In the genomic region with DNA sequence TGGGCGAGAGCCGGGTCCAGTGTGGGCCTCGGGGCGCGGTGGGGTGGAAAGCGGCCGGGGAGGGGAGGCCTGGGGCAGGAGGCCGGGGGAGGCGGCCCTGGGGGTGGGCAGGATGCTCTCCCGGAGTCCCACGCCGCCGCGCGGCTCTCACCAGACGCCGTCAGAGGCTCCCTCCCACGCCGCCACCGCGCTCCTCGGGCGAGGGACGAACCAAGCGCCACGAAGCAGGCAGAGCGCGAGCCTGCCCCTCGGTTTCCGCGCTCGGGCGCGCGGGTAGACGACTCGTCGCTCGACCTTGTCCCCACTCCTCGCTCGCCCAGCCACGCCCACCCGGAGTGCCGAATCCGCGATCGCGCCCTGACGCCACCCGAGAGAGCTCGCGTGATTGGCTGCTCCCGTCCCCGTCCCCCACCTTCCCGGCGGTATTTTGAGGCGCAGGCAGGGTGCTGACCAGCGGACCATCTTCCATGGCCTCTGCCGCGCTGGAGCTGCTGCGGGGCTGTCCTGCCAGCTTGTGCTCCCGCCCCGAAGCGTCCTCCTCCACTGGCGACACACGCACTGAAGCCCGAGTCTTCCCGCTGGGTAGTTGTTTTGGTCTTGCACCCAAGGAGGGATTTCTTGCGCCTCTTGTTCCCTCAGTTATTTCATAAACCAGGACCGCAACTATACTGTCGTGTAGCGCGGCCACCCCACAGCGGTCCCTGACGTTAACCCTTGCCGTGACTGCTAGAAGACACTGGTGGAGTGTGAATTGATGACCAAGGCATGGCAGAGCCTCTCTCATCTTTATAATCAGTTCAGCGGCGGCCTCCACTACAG, we compare ENCODE assay signal across 8 cellular contexts. TPM values are rescaled to one million over a fixed set of nuclear protein-coding genes. Genes with fewer than 3 reads are reported as not detected.
DNase-seq lines count a peak whose midpoint lies in the region; ATAC-seq and TF ChIP-seq lines count a peak whose summit lies in the region.

Gene GNE (minus strand): TSS at position 279 of the 819 bp plus-strand sequence. CDS start 9,093 bp downstream, outside the sequence.

- H4K8ac ChIP-seq in H9 (replicated peaks; ENCODE audit: insufficient read length, low read depth, low read length), result no peak within 1 kb of the TSS

- H3K23me2 ChIP-seq in H9 (ENCODE audit: insufficient read length, low read depth, low read length, poor library complexity, severe bottlenecking), result peaks cover 3% of the 10 kb centered on the region

- peak; percentile 87 to 88 for ATAC-seq in activated naive CD4-positive, alpha-beta T cell treated with anti-CD3 and anti-CD28 coated beads, Interleukin-2, amount 50 U/mL, for 72 hours

- H2BK120ac ChIP-seq in H9 (ENCODE audit: low read depth, low read length, poor library complexity, severe bottlenecking), result no peak within 1 kb of the TSS

- H2AK5ac ChIP-seq in H9 (ENCODE audit: insufficient read length, low read length), result no peak within 1 kb of the TSS

- H3K9me3 ChIP-seq in H9 (ENCODE audit: control insufficient read depth, low read depth, low read length), result no peaks in the 10 kb centered on the region
- no peaks in the 10 kb centered on the region for H3K9me3 ChIP-seq in MM.1S (replicated peaks; ENCODE audit: insufficient read depth, low read length)

- peak within 1 kb of the TSS; percentile 13 to 91 (median 47); a peak in 5 of 7 replicates for H3K27ac Mint-ChIP-seq in H9
- H3K27ac Mint-ChIP-seq in activated naive CD4-positive, alpha-beta T cell treated with anti-CD3 and anti-CD28 coated beads, Interleukin-2, amount 50 U/mL, for 72 hours, result peak within 1 kb of the TSS; percentile 87 to 92

- H3K23ac ChIP-seq in H9 (ENCODE audit: insufficient read length, low read depth, low read length), result no peak within 1 kb of the TSS

- DNase-seq in ELR (ENCODE audit: low read depth) (peak; percentile 97), H9 (peak; percentile 95), MM.1S (peak; percentile 82), SKM-1 (lab: John Stamatoyannopoulos, UW; ENCODE audit: unreplicated experiment) (peak; percentile 76), globus pallidus (ENCODE audit: low spot score) (peak; percentile 97), nucleus accumbens (lab: John Stamatoyannopoulos, UW) (peak; percentile 57 to 99 (median 97)), superior temporal gyrus (ENCODE audit: extremely low spot score) (peak; percentile 98)
- peak; percentile 91 to 98 for DNase-seq in activated naive CD4-positive, alpha-beta T cell treated with anti-CD3 and anti-CD28 coated beads, Interleukin-2, amount 50 U/mL, for 72 hours (ENCODE audit: low spot score in 2 of 2)

- peak within 1 kb of the TSS; percentile 32 for H2AFZ ChIP-seq in H9 (ENCODE audit: low read length)
- peak within 1 kb of the TSS; percentile 92 for H2AFZ ChIP-seq in MM.1S (ENCODE audit: low read length)

- peak within 1 kb of the TSS; percentile 83 for H3K4me3 ChIP-seq in MM.1S (ENCODE audit: low read length)

- H3K4me2 ChIP-seq in H9 (ENCODE audit: insufficient read depth, insufficient read length, low read length) (peak within 1 kb of the TSS; percentile 59), MM.1S (ENCODE audit: low read depth, low read length) (peak within 1 kb of the TSS; percentile 77)

- H3F3A ChIP-seq in MM.1S (ENCODE audit: insufficient read depth, low read length), result no peaks in the 10 kb centered on the region; the same call in none of the 2 replicates

- no peak within 1 kb of the TSS for H3K27ac ChIP-seq in H9 (ENCODE audit: insufficient read length, low read depth, low read length)
- peak within 1 kb of the TSS; percentile 31; the same call in 1 of the 2 replicates for H3K27ac ChIP-seq in MM.1S (ENCODE audit: low read length)

- H4K91ac ChIP-seq in H9 (ENCODE audit: insufficient read length, low read depth, low read length), result no peak within 1 kb of the TSS

- H3K4ac ChIP-seq in H9 (ENCODE audit: low read depth, low read length), result no peak within 1 kb of the TSS

- no CpG with 5 or more reads among the region's 78 CpGs for WGBS in H9 (ENCODE audit: extremely low coverage, insufficient read length, low lambda C conversion rate)

- no peaks in the 10 kb centered on the region for H3K36me3 ChIP-seq in MM.1S (replicated peaks; ENCODE audit: insufficient read depth, low read length)

- no peak within 1 kb of the TSS for H2BK5ac ChIP-seq in H9 (ENCODE audit: insufficient read length, low read length)

- H2BK15ac ChIP-seq in H9 (ENCODE audit: low read depth, low read length), result no peak within 1 kb of the TSS

- H3K9me3 Mint-ChIP-seq in H9, result no peaks in the 10 kb centered on the region; a peak in 1 of 5 replicates
- H3K9me3 Mint-ChIP-seq in activated naive CD4-positive, alpha-beta T cell treated with anti-CD3 and anti-CD28 coated beads, Interleukin-2, amount 50 U/mL, for 72 hours, result no peaks in the 10 kb centered on the region

- no peaks in the 10 kb centered on the region for H3K79me1 ChIP-seq in H9 (ENCODE audit: insufficient read depth, low read depth, low read length, poor library complexity, severe bottlenecking)

- H3K27me3 Mint-ChIP-seq in H9 (ENCODE audit: low read depth), result no peaks in the 10 kb centered on the region

- H3K27me3 ChIP-seq in H9 (ENCODE audit: insufficient read depth, low read length), result no peaks in the 10 kb centered on the region
- H3K27me3 ChIP-seq in MM.1S (replicated peaks; ENCODE audit: insufficient read depth, low read length), result no peaks in the 10 kb centered on the region

- H3K36me3 Mint-ChIP-seq in H9 (ENCODE audit: insufficient read depth in 1 of 3, low read depth in 3 of 3), result peaks cover 0 to 7% (median 0%) of the 10 kb centered on the region in 3 experiments; a peak in 1 of 7 replicates
- H3K36me3 Mint-ChIP-seq in activated naive CD4-positive, alpha-beta T cell treated with anti-CD3 and anti-CD28 coated beads, Interleukin-2, amount 50 U/mL, for 72 hours, result peaks cover 0 to 5% of the 10 kb centered on the region in 2 donors

- H4K20me1 ChIP-seq in H9 (ENCODE audit: control insufficient read depth, insufficient read depth, insufficient read length), result no peaks in the 10 kb centered on the region
- no peaks in the 10 kb centered on the region for H4K20me1 ChIP-seq in MM.1S (ENCODE audit: insufficient read depth, low read length)

- H3K9me2 ChIP-seq in MM.1S (replicated peaks; ENCODE audit: insufficient read depth, low read length), result no peaks in the 10 kb centered on the region

- H2BK20ac ChIP-seq in H9 (ENCODE audit: low read depth, low read length, poor library complexity, severe bottlenecking), result no peak within 1 kb of the TSS

- peak within 1 kb of the TSS; percentile 83 to 88 for H3K4me3 Mint-ChIP-seq in H9

- peak within 1 kb of the TSS; percentile 59 for H3K9ac ChIP-seq in H9 (ENCODE audit: extremely low read depth, insufficient read length, low read length)
- H3K9ac ChIP-seq in MM.1S (ENCODE audit: low read length), result peak within 1 kb of the TSS; percentile 64; the same call in 1 of the 2 replicates

- H4K5ac ChIP-seq in H9 (ENCODE audit: insufficient read length, low read depth, low read length), result no peak within 1 kb of the TSS

- H3K14ac ChIP-seq in H9 (ENCODE audit: insufficient read depth, low read length), result peak within 1 kb of the TSS; percentile 74

- H3K4me1 Mint-ChIP-seq in H9, result 0 out of 4 replicates have a peak, but pooled peaks cover 0 to 2% of the 10 kb centered on the region in 2 experiments

- no peak within 1 kb of the TSS for H3K56ac ChIP-seq in H9 (ENCODE audit: insufficient read length, low read depth, low read length)

- TF ChIP-seq CTCF in H9 (conservative IDR thresholded peaks at IDR 0.05), result no peak
- TF ChIP-seq CTCF in MM.1S (IDR thresholded peaks at IDR 0.05; ENCODE audit: low read length), result no peak

- H2BK12ac ChIP-seq in H9 (ENCODE audit: insufficient read length, low read depth, low read length), result no peak within 1 kb of the TSS

- no peak within 1 kb of the TSS for H3T11ph ChIP-seq in H9 (ENCODE audit: low read length)

- H3K79me2 ChIP-seq in H9 (ENCODE audit: insufficient read depth, low read length) (no peaks in the 10 kb centered on the region), MM.1S (ENCODE audit: low read length) (peaks cover 10% of the 10 kb centered on the region; the same call in 1 of the 2 replicates)

- H3K18ac ChIP-seq in H9 (ENCODE audit: insufficient read length, low read depth, low read length), result peak within 1 kb of the TSS; percentile 22

- H3K4me1 ChIP-seq in H9 (ENCODE audit: insufficient read depth, low read length) (no peaks in the 10 kb centered on the region), MM.1S (ENCODE audit: low read length) (0 out of 2 replicates have a peak, but pooled peaks cover 3% of the 10 kb centered on the region)

RNA-seq across cellular contexts. Expression of gene GNE, which starts in this region (rescaled TPM):
- total RNA-seq in H9 (2021), result 6.1 and 6.3 TPM in 2 replicates
- 10 to 100 TPM; 10.0 to 18.4 TPM for total RNA-seq in activated naive CD4-positive, alpha-beta T cell treated with anti-CD3 and anti-CD28 coated beads, Interleukin-2, amount 50 U/mL, for 72 hours
